In the genomic region with DNA sequence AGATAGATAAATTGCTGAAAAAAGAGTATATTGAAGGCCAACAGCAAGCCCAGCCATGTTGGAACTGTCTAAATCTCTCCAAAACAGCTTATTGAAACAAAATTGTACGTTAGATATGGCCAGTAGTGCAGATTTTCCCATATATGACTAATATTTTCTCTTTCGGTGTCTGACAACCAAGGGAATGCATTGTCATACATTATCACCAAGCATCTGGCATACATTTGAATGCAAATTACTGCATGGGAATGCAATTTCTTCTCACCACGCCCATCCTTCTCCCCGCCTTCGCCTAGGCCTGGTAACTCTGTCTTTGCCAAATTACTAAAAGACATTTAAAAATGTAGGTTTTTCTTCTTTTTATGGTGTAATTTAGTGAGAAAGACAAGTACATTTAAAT, we compare ENCODE assay signal across 1 cellular context.
TF ChIP-seq lines count a peak whose summit lies in the region.

No MANE protein-coding gene starts in this region.

TF ChIP-seq in SK-N-SH, 30 proteins besides CTCF, POLR2A, EP300 and RAD21 (continued from another document):
- TF ChIP-seq, protein P1, sequence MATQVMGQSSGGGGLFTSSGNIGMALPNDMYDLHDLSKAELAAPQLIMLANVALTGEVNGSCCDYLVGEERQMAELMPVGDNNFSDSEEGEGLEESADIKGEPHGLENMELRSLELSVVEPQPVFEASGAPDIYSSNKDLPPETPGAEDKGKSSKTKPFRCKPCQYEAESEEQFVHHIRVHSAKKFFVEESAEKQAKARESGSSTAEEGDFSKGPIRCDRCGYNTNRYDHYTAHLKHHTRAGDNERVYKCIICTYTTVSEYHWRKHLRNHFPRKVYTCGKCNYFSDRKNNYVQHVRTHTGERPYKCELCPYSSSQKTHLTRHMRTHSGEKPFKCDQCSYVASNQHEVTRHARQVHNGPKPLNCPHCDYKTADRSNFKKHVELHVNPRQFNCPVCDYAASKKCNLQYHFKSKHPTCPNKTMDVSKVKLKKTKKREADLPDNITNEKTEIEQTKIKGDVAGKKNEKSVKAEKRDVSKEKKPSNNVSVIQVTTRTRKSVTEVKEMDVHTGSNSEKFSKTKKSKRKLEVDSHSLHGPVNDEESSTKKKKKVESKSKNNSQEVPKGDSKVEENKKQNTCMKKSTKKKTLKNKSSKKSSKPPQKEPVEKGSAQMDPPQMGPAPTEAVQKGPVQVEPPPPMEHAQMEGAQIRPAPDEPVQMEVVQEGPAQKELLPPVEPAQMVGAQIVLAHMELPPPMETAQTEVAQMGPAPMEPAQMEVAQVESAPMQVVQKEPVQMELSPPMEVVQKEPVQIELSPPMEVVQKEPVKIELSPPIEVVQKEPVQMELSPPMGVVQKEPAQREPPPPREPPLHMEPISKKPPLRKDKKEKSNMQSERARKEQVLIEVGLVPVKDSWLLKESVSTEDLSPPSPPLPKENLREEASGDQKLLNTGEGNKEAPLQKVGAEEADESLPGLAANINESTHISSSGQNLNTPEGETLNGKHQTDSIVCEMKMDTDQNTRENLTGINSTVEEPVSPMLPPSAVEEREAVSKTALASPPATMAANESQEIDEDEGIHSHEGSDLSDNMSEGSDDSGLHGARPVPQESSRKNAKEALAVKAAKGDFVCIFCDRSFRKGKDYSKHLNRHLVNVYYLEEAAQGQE (IDR thresholded peaks at IDR 0.05; ENCODE audit: low read depth, low read length) = no peak
- TF ChIP-seq, protein P2, sequence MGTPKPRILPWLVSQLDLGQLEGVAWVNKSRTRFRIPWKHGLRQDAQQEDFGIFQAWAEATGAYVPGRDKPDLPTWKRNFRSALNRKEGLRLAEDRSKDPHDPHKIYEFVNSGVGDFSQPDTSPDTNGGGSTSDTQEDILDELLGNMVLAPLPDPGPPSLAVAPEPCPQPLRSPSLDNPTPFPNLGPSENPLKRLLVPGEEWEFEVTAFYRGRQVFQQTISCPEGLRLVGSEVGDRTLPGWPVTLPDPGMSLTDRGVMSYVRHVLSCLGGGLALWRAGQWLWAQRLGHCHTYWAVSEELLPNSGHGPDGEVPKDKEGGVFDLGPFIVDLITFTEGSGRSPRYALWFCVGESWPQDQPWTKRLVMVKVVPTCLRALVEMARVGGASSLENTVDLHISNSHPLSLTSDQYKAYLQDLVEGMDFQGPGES (IDR thresholded peaks at IDR 0.05; ENCODE audit: low read depth, low read length) = no peak
- TF ChIP-seq MEF2A (IDR thresholded peaks at IDR 0.05; ENCODE audit: borderline replicate concordance, low read depth) (no peak), TCF12 (IDR thresholded peaks at IDR 0.05) (no peak), SIN3A (IDR thresholded peaks at IDR 0.05; ENCODE audit: borderline replicate concordance, low read depth, low read length) (no peak)
- TF ChIP-seq, protein P3, sequence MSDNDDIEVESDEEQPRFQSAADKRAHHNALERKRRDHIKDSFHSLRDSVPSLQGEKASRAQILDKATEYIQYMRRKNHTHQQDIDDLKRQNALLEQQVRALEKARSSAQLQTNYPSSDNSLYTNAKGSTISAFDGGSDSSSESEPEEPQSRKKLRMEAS (IDR thresholded peaks at IDR 0.05; ENCODE audit: low read depth) = no peak
